In genomic region chr16:66935319-66936011, GRCh38 we compare ENCODE assay signal across 8 cellular contexts. TPM values are rescaled to one million over a fixed set of nuclear protein-coding genes. Genes with fewer than 3 reads are reported as not detected.
DNase-seq lines count a peak whose midpoint lies in the region; ATAC-seq and TF ChIP-seq lines count a peak whose summit lies in the region.

TSS of gene CES2 (plus strand) at chr16:66935516. CDS start at chr16:66935636, 120 bp downstream.

- intact Hi-C loops in left cardiac atrium (cut with DNase I), result no loop called here

- H3K9me3 Mint-ChIP-seq in activated naive CD8-positive, alpha-beta T cell treated with anti-CD3 and anti-CD28 coated beads, Interleukin-2, amount 50 U/mL, for 24 hours, result no peaks in the 10 kb centered on the region
- H3K9me3 Mint-ChIP-seq in progenitor cell of endocrine pancreas (ENCODE audit: low read depth), result no peaks in the 10 kb centered on the region

- peak within 1 kb of the TSS; percentile 98 for H3K4me3 Mint-ChIP-seq in activated naive CD8-positive, alpha-beta T cell treated with anti-CD3 and anti-CD28 coated beads, Interleukin-2, amount 50 U/mL, for 24 hours
- peak within 1 kb of the TSS; percentile 94 for H3K4me3 Mint-ChIP-seq in progenitor cell of endocrine pancreas (ENCODE audit: low read depth)

- peak within 1 kb of the TSS; percentile 94 for H3K4me3 ChIP-seq in HFF-Myc (replicated peaks; ENCODE audit: low read depth, low read length)

- DNase-seq in A172 (ENCODE audit: low spot score), result peak; percentile 47
- DNase-seq in HFF-Myc (ENCODE audit: extremely low read depth, low read depth), result no peak
- no peak for DNase-seq in activated naive CD8-positive, alpha-beta T cell treated with anti-CD3 and anti-CD28 coated beads, Interleukin-2, amount 50 U/mL, for 24 hours
- peak; percentile 65 for DNase-seq in left cardiac atrium
- DNase-seq in progenitor cell of endocrine pancreas (ENCODE audit: low spot score, unreplicated experiment), result no peak
- no peak for DNase-seq in NCI-H1694 treated with DMSO at 0.1 percent for 48 hours (lab: John Stamatoyannopoulos, UW)

- H3K27ac Mint-ChIP-seq in activated naive CD8-positive, alpha-beta T cell treated with anti-CD3 and anti-CD28 coated beads, Interleukin-2, amount 50 U/mL, for 24 hours, result peak within 1 kb of the TSS; percentile 96
- H3K27ac Mint-ChIP-seq in progenitor cell of endocrine pancreas, result peak within 1 kb of the TSS; percentile 96

- H3K27me3 Mint-ChIP-seq in activated naive CD8-positive, alpha-beta T cell treated with anti-CD3 and anti-CD28 coated beads, Interleukin-2, amount 50 U/mL, for 24 hours, result no peaks in the 10 kb centered on the region
- H3K27me3 Mint-ChIP-seq in progenitor cell of endocrine pancreas, result no peaks in the 10 kb centered on the region

- H3K36me3 Mint-ChIP-seq in activated naive CD8-positive, alpha-beta T cell treated with anti-CD3 and anti-CD28 coated beads, Interleukin-2, amount 50 U/mL, for 24 hours (ENCODE audit: low read depth), result peaks cover 15% of the 10 kb centered on the region
- H3K36me3 Mint-ChIP-seq in progenitor cell of endocrine pancreas (ENCODE audit: insufficient read depth), result no peaks in the 10 kb centered on the region

- no peak for ATAC-seq in activated naive CD8-positive, alpha-beta T cell treated with anti-CD3 and anti-CD28 coated beads, Interleukin-2, amount 50 U/mL, for 24 hours
- ATAC-seq in left cardiac atrium (peak; percentile 60 to 80), HG02610 (IDR thresholded peaks at IDR 0.05; ENCODE audit: unreplicated experiment) (no peak), GM19463 (IDR thresholded peaks at IDR 0.05; ENCODE audit: unreplicated experiment) (no peak)

- no peak for TF ChIP-seq CTCF in HFF-Myc (IDR thresholded peaks at IDR 0.05; ENCODE audit: low read depth, low read length, missing control alignments)
- TF ChIP-seq CTCF in progenitor cell of endocrine pancreas (IDR thresholded peaks at IDR 0.05; ENCODE audit: unreplicated experiment), result no peak

- peaks cover 51% of the 10 kb centered on the region for H3K4me1 Mint-ChIP-seq in activated naive CD8-positive, alpha-beta T cell treated with anti-CD3 and anti-CD28 coated beads, Interleukin-2, amount 50 U/mL, for 24 hours
- H3K4me1 Mint-ChIP-seq in progenitor cell of endocrine pancreas (ENCODE audit: low read depth), result peaks cover 22% of the 10 kb centered on the region

RNA-seq across cellular contexts. Expression of gene CES2, which starts in this region (rescaled TPM):
- total RNA-seq in A172 (2014; rRNA removed; shearing (Covaris generic)), result 19.7 TPM in 2 replicates
- total RNA-seq in left cardiac atrium, result 10 to 100 TPM; 27.6 to 48.0 TPM
- 39.2 and 43.9 TPM in 2 replicates for total RNA-seq in progenitor cell of endocrine pancreas

Comparison
In these comparisons a context has a peak if more than half of its experiments do, and no peak if none do; other contexts are left out.
1. DNase-seq: peak in A172 (single experiment) and left cardiac atrium (single experiment); none in HFF-Myc (single experiment), activated naive CD8-positive, alpha-beta T cell treated with anti-CD3 and anti-CD28 coated beads, Interleukin-2, amount 50 U/mL, for 24 hours (single experiment), progenitor cell of endocrine pancreas (single experiment) and NCI-H1694 treated with DMSO at 0.1 percent for 48 hours (single experiment).
2. ATAC-seq: peak in left cardiac atrium (2 of 2); none in activated naive CD8-positive, alpha-beta T cell treated with anti-CD3 and anti-CD28 coated beads, Interleukin-2, amount 50 U/mL, for 24 hours (single experiment), HG02610 (single experiment) and GM19463 (single experiment).